Comparison of ENCODE assay signal across 8 cellular contexts in the genomic region with DNA sequence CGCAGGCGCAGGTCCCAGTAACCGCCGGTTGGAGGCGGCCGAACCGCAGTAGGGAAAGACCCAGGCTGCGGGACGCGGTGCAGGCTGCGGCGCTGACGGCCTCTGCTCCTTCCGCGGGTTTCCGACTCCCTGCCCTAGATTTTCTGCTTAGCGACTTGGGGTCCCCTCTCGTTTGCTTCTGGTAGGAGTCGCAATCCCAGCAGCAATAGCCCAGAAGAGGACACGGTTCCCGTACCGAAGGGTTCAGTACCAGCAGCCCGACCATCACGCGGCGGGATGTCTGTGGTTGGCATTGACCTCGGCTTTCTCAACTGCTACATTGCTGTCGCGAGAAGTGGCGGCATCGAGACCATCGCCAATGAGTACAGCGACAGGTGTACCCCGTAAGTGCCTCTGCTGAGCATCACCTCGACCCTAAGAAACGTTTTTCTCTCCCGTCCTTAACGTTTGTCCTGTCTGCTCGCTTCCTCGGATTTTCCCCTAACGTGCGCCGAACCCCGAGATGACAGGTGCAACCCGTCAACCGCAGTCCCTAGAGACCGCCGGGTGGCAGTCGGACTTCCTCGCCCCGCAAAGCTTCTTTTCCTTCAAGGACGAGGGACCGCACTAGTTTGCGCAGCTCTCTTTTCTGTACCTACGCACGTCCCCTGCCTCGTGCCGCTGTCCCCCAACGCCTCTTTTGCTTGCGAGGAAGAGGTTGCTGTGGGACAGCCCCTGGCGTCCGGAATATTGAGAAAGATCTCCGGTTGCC. TPM values are rescaled to one million over a fixed set of nuclear protein-coding genes. Genes with fewer than 3 reads are reported as not detected.
DNase-seq lines count a peak whose midpoint lies in the region; ATAC-seq, FAIRE-seq and TF ChIP-seq lines count a peak whose summit lies in the region.

A gene (plus strand): TSS at position 48 of the 751 bp plus-strand sequence. CDS start 229 bp downstream, at position 277.

- no peaks in the 10 kb centered on the region for H3K79me1 ChIP-seq in neuronal stem cell (ENCODE audit: low read depth, low read length)

- H3K4ac ChIP-seq in neuronal stem cell (ENCODE audit: low read length), result no peak within 1 kb of the TSS

- FAIRE-seq in frontal cortex (lab: Jason Lieb, UNC), result no peak

- no peak within 1 kb of the TSS for H2BK12ac ChIP-seq in neuronal stem cell (ENCODE audit: low read length)

- peak within 1 kb of the TSS; percentile 83 for H3K4me3 ChIP-seq in neuronal stem cell (ENCODE audit: low read length in 2 of 2)
- peak within 1 kb of the TSS; percentile 37 to 65 for H3K4me3 ChIP-seq in uterus

- peak within 1 kb of the TSS; percentile 97 for H3K4me2 ChIP-seq in neuronal stem cell (ENCODE audit: insufficient read depth, low read length, poor library complexity, severe bottlenecking)

- H3K9ac ChIP-seq in neuronal stem cell (ENCODE audit: low read depth, low read length, poor library complexity), result peak within 1 kb of the TSS; percentile 85

- H3K27me3 ChIP-seq in neuronal stem cell (ENCODE audit: control insufficient read depth in 3 of 3, insufficient read depth in 3 of 3, low read depth in 1 of 3, low read length in 3 of 3) (peaks cover 0 to 25% (median 0%) of the 10 kb centered on the region in 3 experiments), uterus (no peaks in the 10 kb centered on the region)

- H2AFZ ChIP-seq in neuronal stem cell (ENCODE audit: low read length), result peak within 1 kb of the TSS; percentile 90

- peak within 1 kb of the TSS; percentile 67 for H3K23ac ChIP-seq in neuronal stem cell (ENCODE audit: low read depth, low read length, poor library complexity)

- peak within 1 kb of the TSS; percentile 74 for H2BK120ac ChIP-seq in neuronal stem cell (ENCODE audit: low read depth, low read length)

- peak; percentile 58 to 83 for TF ChIP-seq POLR2A in uterus (IDR thresholded peaks at IDR 0.05)

- H3K14ac ChIP-seq in neuronal stem cell (ENCODE audit: low read length), result no peak within 1 kb of the TSS

- peak in 3 of 4 experiments; percentile 41 to 57 (median 46) for TF ChIP-seq CTCF in uterus (IDR thresholded peaks at IDR 0.05)

- intact Hi-C loops in uterus (cut with DNase I; ENCODE audit: low total_unique reads), result no loop called here

- ATAC-seq in GM21360 (IDR thresholded peaks at IDR 0.05; ENCODE audit: unreplicated experiment) (peak; percentile 38), HG03575 (IDR thresholded peaks at IDR 0.05; ENCODE audit: extremely low read depth, insufficient number of reproducible peaks, low FRiP score, unreplicated experiment) (peak; percentile 15)

- peak within 1 kb of the TSS; percentile 23 for H4K8ac ChIP-seq in neuronal stem cell (ENCODE audit: low read depth, low read length)

- DNase-seq in DMS53 treated with DMSO at 0.1 percent for 48 hours (lab: John Stamatoyannopoulos, UW; ENCODE audit: unreplicated experiment), result peak; percentile 72
- peak; percentile 88 for DNase-seq in OCI-M1 (lab: John Stamatoyannopoulos, UW)
- peak; percentile 13 for DNase-seq in activated T-helper 9 cell treated with anti-CD3 and anti-CD28 coated beads, Interleukin-2, amount 50 U/mL, for 16 hours (ENCODE audit: low read depth)
- peak; percentile 32 to 55 for DNase-seq in frontal cortex (ENCODE audit: low spot score in 2 of 2)
- peak; percentile 32 for DNase-seq in neuronal stem cell (ENCODE audit: low spot score)
- DNase-seq in uterus, result peak; percentile 24 to 49

- H3K36me3 ChIP-seq in neuronal stem cell (replicated peaks in 1 of 2; ENCODE audit: control insufficient read depth in 2 of 2, insufficient read depth in 2 of 2, low read length in 2 of 2) (no peaks in the 10 kb centered on the region), uterus (peaks cover 0 to 4% of the 10 kb centered on the region in 2 donors)

- H3K4me1 ChIP-seq in neuronal stem cell (ENCODE audit: control insufficient read depth in 2 of 2, insufficient read depth in 1 of 2, low read depth in 1 of 2, low read length in 2 of 2) (peaks cover 2 to 7% of the 10 kb centered on the region in 2 donors), uterus (no peaks in the 10 kb centered on the region)

- no peak within 1 kb of the TSS for H2BK15ac ChIP-seq in neuronal stem cell (ENCODE audit: low read length)

- no peak within 1 kb of the TSS for H3K27ac ChIP-seq in neuronal stem cell (replicated peaks; ENCODE audit: low read length)
- H3K27ac ChIP-seq in uterus, result peak within 1 kb of the TSS; percentile 34 to 66

- H2AK5ac ChIP-seq in neuronal stem cell (ENCODE audit: low read depth, low read length), result peak within 1 kb of the TSS; percentile 57

- WGBS in neuronal stem cell (ENCODE audit: extremely low coverage in 2 of 2, insufficient read length in 2 of 2, insufficient replicate concordance in 1 of 2), 2 donors, result no CpG with 5 or more reads among the region's 63 CpGs

- H3K9me3 ChIP-seq in neuronal stem cell (replicated peaks in 1 of 2; ENCODE audit: control insufficient read depth in 2 of 2, insufficient read depth in 1 of 2, low read depth in 1 of 2, low read length in 2 of 2) (no peaks in the 10 kb centered on the region), uterus (no peaks in the 10 kb centered on the region)

- H4K91ac ChIP-seq in neuronal stem cell (ENCODE audit: low read depth, low read length, poor library complexity), result peak within 1 kb of the TSS; percentile 40

- H3K18ac ChIP-seq in neuronal stem cell (ENCODE audit: low read length), result peak within 1 kb of the TSS; percentile 98

- no peak within 1 kb of the TSS for H2BK5ac ChIP-seq in neuronal stem cell (ENCODE audit: low read length)

RNA-seq across cellular contexts. Expression of the gene that starts here (rescaled TPM):
- total RNA-seq in frontal cortex (8.2 TPM), uterus (1 to 10 TPM in 3 of 4 donors, under 1 TPM in 1; 0.26 to 7.2 (median 2.8) TPM)
- polyA plus RNA-seq in neuronal stem cell (2013, experiment 1 of 2), result 1.8 TPM
- 2.1 TPM for polyA plus RNA-seq in neuronal stem cell (2013, experiment 2 of 2)

Comparison
In these comparisons a context has a peak if more than half of its experiments do, and no peak if none do; other contexts are left out.
1. DNase-seq: peak in every context shown above with its lines; median percentile 88 in OCI-M1; 72 in DMS53 treated with DMSO at 0.1 percent for 48 hours; 44 in frontal cortex; 36 in uterus; 32 in neuronal stem cell; 13 in activated T-helper 9 cell treated with anti-CD3 and anti-CD28 coated beads, Interleukin-2, amount 50 U/mL, for 16 hours.